Comparison of ENCODE assay signal across 20 cellular contexts in genomic region chr1:40658895-40659648, GRCh38.
"Had no signal": no experiment of that assay in that cellular context is flagged by ENCODE, and none has a peak within 500 bp of the region (broad histone marks: within the 10 kb centered on the region; RNA-seq: fewer than 3 reads in every experiment).

No MANE protein-coding gene starts in this region.

- H3K4me3 ChIP-seq: body of pancreas, psoas muscle, sigmoid colon, thoracic aorta had no signal

- H3K27ac Mint-ChIP-seq: activated B cell treated with CpG ODN at 0.5 μM for 24 hours; activated CD4-positive, alpha-beta T cell treated with anti-CD3 and anti-CD28 coated beads, Interleukin-2, amount 10 ng/mL, durations not matched to agents 24 days and 14 days; activated naive CD4-positive, alpha-beta T cell treated with anti-CD3 and anti-CD28 coated beads for 36 hours; immature natural killer cell; natural killer cell treated with Interleukin-12 subunit alpha and Interleukin-12 subunit beta and Interleukin-15 and Interleukin-18, amount 100 ng/mL, for 72 hours; stimulated activated naive CD8-positive, alpha-beta T cell treated with anti-CD3 and anti-CD28 coated beads, Interleukin-15, Interleukin-2, amounts not matched to agents 100 ng/mL and 50 ng/mL, for 24 hours; T-cell had no signal

- H3K4me1 ChIP-seq: body of pancreas, psoas muscle had no signal

- H3K9me3 ChIP-seq: body of pancreas, psoas muscle, sigmoid colon, thoracic aorta had no signal

- H3K9me3 Mint-ChIP-seq: activated B cell treated with CpG ODN at 0.5 μM for 24 hours; activated CD4-positive, alpha-beta T cell treated with anti-CD3 and anti-CD28 coated beads, Interleukin-2, amount 10 ng/mL, durations not matched to agents 24 days and 14 days; activated naive CD4-positive, alpha-beta T cell treated with anti-CD3 and anti-CD28 coated beads for 36 hours; immature natural killer cell; natural killer cell treated with Interleukin-12 subunit alpha and Interleukin-12 subunit beta and Interleukin-15 and Interleukin-18, amount 100 ng/mL, for 72 hours; stimulated activated naive CD8-positive, alpha-beta T cell treated with anti-CD3 and anti-CD28 coated beads, Interleukin-15, Interleukin-2, amounts not matched to agents 100 ng/mL and 50 ng/mL, for 24 hours; T-cell had no signal

- H3K27me3 Mint-ChIP-seq: stimulated activated naive CD8-positive, alpha-beta T cell treated with anti-CD3 and anti-CD28 coated beads, Interleukin-15, Interleukin-2, amounts not matched to agents 100 ng/mL and 50 ng/mL, for 24 hours had no signal

- H3K4me3 Mint-ChIP-seq: activated B cell treated with CpG ODN at 0.5 μM for 24 hours; activated CD4-positive, alpha-beta T cell treated with anti-CD3 and anti-CD28 coated beads, Interleukin-2, amount 10 ng/mL, durations not matched to agents 24 days and 14 days; activated naive CD4-positive, alpha-beta T cell treated with anti-CD3 and anti-CD28 coated beads for 36 hours; immature natural killer cell; natural killer cell treated with Interleukin-12 subunit alpha and Interleukin-12 subunit beta and Interleukin-15 and Interleukin-18, amount 100 ng/mL, for 72 hours; stimulated activated naive CD8-positive, alpha-beta T cell treated with anti-CD3 and anti-CD28 coated beads, Interleukin-15, Interleukin-2, amounts not matched to agents 100 ng/mL and 50 ng/mL, for 24 hours; T-cell had no signal

- H3K36me3 ChIP-seq: sigmoid colon, thoracic aorta had no signal

- H3K27me3 ChIP-seq: body of pancreas had no signal

- H3K27ac ChIP-seq: body of pancreas, psoas muscle, sigmoid colon, thoracic aorta had no signal

- DNase-seq: activated B cell treated with CpG ODN at 0.5 μM for 24 hours; activated CD4-positive, alpha-beta T cell treated with anti-CD3 and anti-CD28 coated beads, Interleukin-2, amount 10 ng/mL, durations not matched to agents 24 days and 14 days; activated CD8-positive, alpha-beta memory T cell treated with anti-CD3 and anti-CD28 coated beads for 24 hours; activated naive CD4-positive, alpha-beta T cell treated with anti-CD3 and anti-CD28 coated beads for 36 hours; body of pancreas; cerebellar nuclear complex; dermis blood vessel endothelial cell; glutamatergic neuron; immature natural killer cell; left colon; occipital lobe; psoas muscle; sigmoid colon; stimulated activated CD4-positive, alpha-beta T cell treated with anti-CD3 and anti-CD28 coated beads, Interleukin-12 subunit alpha, Interleukin-12 subunit beta, amount 100 ng/mL, for 4 hours; stimulated activated CD4-positive, alpha-beta T cell treated with anti-CD3 and anti-CD28 coated beads, Interleukin-2, amount 100 ng/mL, for 48 hours; T-cell; T1000 had no signal

- H3K36me3 Mint-ChIP-seq: immature natural killer cell; natural killer cell treated with Interleukin-12 subunit alpha and Interleukin-12 subunit beta and Interleukin-15 and Interleukin-18, amount 100 ng/mL, for 72 hours; T-cell had no signal
